In the genomic region with DNA sequence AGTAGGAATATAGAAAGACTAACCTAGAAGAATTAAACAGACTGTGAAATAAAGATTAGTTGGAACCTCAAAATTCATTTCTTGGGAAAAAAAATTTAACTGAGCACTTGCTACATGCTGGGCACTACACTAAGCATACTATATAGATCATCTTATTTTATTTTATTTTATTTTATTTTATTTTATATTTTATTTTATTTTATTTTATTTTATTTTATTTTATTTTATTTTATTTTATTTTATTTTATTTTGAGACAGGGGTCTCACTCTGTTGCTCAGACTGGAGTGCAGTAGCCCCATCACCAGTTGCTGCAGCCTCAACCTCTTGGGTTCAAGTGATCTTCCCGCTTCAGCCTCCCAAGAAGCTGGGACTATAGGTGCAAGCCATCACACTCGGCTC, we compare ENCODE assay signal across 33 cellular contexts.
A peak's percentile ranks its signal among the peaks of the same experiment; 100 is the strongest.
DNase-seq lines count a peak whose midpoint lies in the region; ATAC-seq and TF ChIP-seq lines count a peak whose summit lies in the region.
"Had no signal": no experiment of that assay in that cellular context is flagged by ENCODE, and none has a peak within 500 bp of the region (broad histone marks: within the 10 kb centered on the region; RNA-seq: fewer than 3 reads in every experiment).

No MANE protein-coding gene starts in this region.

- no peak overlapping the region for H3K4me2 ChIP-seq in Karpas-422 (ENCODE audit: low read depth, low read length, poor library complexity, severe bottlenecking)
- H3K4me2 ChIP-seq in trophoblast cell (ENCODE audit: low read length) = no peak overlapping the region
- H3K4me2 ChIP-seq: A549; BLaER1; BLaER1 treated with 17β-estradiol and CSF1 and Interleukin-3, amounts not matched to agents 10 nM and 100 nM had no signal

- DNase-seq in Karpas-422 (no peak), WTC11 (ENCODE audit: low spot score) (no peak), trophoblast cell (no peak), NCI-H2171 (lab: John Stamatoyannopoulos, UW) (no peak), heart right ventricle (no peak)
- DNase-seq in activated T-cell treated with anti-CD3 and anti-CD28 coated beads, Interleukin-2, amount 50 U/mL, for 24 hours = no peak
- DNase-seq: 8988T; ACHN; AML-193; BE2C; C1 segment of cervical spinal cord; Caco-2; Calu3; CD4-positive, alpha-beta memory T cell; CD4-positive, alpha-beta T cell; CD4-positive, CD25-positive, alpha-beta regulatory T cell; CD8-positive, alpha-beta memory T cell; CD8-positive, alpha-beta T cell; COR-L47; DMS 273 treated with DMSO at 0.1 percent for 48 hours; DMS153; DMS53; DMS79; DMS79 treated with DMSO at 0.1 percent for 48 hours; DND-41; EL had no signal

- H3K79me1 ChIP-seq in trophoblast cell (ENCODE audit: low read length) = peaks cover 5% of the 10 kb centered on the region

- no peaks in the 10 kb centered on the region for H3K36me3 Mint-ChIP-seq in WTC11
- H3K36me3 Mint-ChIP-seq in activated T-cell treated with anti-CD3 and anti-CD28 coated beads, Interleukin-2, amount 50 U/mL, for 24 hours (ENCODE audit: low read depth) = no peaks in the 10 kb centered on the region
- H3K36me3 Mint-ChIP-seq: CD14-positive monocyte; CD4-positive, alpha-beta memory T cell; CD4-positive, CD25-positive, alpha-beta regulatory T cell; CD8-positive, alpha-beta memory T cell; CD8-positive, alpha-beta T cell had no signal

- H2BK5ac ChIP-seq in trophoblast cell (ENCODE audit: low read depth, low read length, poor library complexity) = no peak overlapping the region

- H3K9ac ChIP-seq in Karpas-422 (ENCODE audit: low read length) (no peak overlapping the region), trophoblast cell (ENCODE audit: low read length) (no peak overlapping the region)
- H3K9ac ChIP-seq: BLaER1; BLaER1 treated with 17β-estradiol and CSF1 and Interleukin-3, amounts not matched to agents 10 nM and 100 nM had no signal

- no peak overlapping the region for H3K14ac ChIP-seq in trophoblast cell (ENCODE audit: low read length)

- H3K4me1 Mint-ChIP-seq in WTC11 = peaks cover 23% of the 10 kb centered on the region
- no peaks in the 10 kb centered on the region for H3K4me1 Mint-ChIP-seq in activated T-cell treated with anti-CD3 and anti-CD28 coated beads, Interleukin-2, amount 50 U/mL, for 24 hours (ENCODE audit: low read depth)
- H3K4me1 Mint-ChIP-seq: B cell; CD14-positive monocyte; CD4-positive, alpha-beta memory T cell; CD4-positive, CD25-positive, alpha-beta regulatory T cell; CD8-positive, alpha-beta memory T cell had no signal

- no peak overlapping the region for H4K12ac ChIP-seq in trophoblast cell (ENCODE audit: low read depth, low read length)

- H3K23ac ChIP-seq in trophoblast cell (ENCODE audit: low read length) = no peak overlapping the region

- POLR2A ChIA-PET in WTC11 (lab: Charles Lee) = no interaction called here

- H3K27ac Mint-ChIP-seq in WTC11 = no peak overlapping the region
- H3K27ac Mint-ChIP-seq in activated T-cell treated with anti-CD3 and anti-CD28 coated beads, Interleukin-2, amount 50 U/mL, for 24 hours = no peak overlapping the region
- H3K27ac Mint-ChIP-seq: B cell; CD14-positive monocyte; CD4-positive, alpha-beta memory T cell; CD4-positive, alpha-beta T cell; CD4-positive, CD25-positive, alpha-beta regulatory T cell; CD8-positive, alpha-beta memory T cell; CD8-positive, alpha-beta T cell had no signal

- H3K27me3 Mint-ChIP-seq in WTC11 (ENCODE audit: low read depth) = no peaks in the 10 kb centered on the region
- no peaks in the 10 kb centered on the region for H3K27me3 Mint-ChIP-seq in activated T-cell treated with anti-CD3 and anti-CD28 coated beads, Interleukin-2, amount 50 U/mL, for 24 hours
- H3K27me3 Mint-ChIP-seq: B cell; CD4-positive, alpha-beta memory T cell; CD4-positive, alpha-beta T cell; CD4-positive, CD25-positive, alpha-beta regulatory T cell had no signal

- H3K4ac ChIP-seq in trophoblast cell (ENCODE audit: low read depth, low read length) = no peak overlapping the region

- H2AFZ ChIP-seq in Karpas-422 (ENCODE audit: low read length) (no peak overlapping the region), trophoblast cell (ENCODE audit: insufficient read depth, low read length, poor library complexity) (no peak overlapping the region)

- peaks cover 23% of the 10 kb centered on the region for H3K79me2 ChIP-seq in Karpas-422 (ENCODE audit: low read length)
- H3K79me2 ChIP-seq in trophoblast cell (ENCODE audit: control insufficient read depth, insufficient read depth, low read length, poor library complexity) = peaks cover 3% of the 10 kb centered on the region

- no peak overlapping the region for H4K8ac ChIP-seq in trophoblast cell (ENCODE audit: low read depth, low read length)

- H3K36me3 ChIP-seq in Karpas-422 (ENCODE audit: insufficient read depth, low read length) (no peaks in the 10 kb centered on the region), trophoblast cell (ENCODE audit: control insufficient read depth in 1 of 2, insufficient read depth in 2 of 2, low read length in 2 of 2) (no peaks in the 10 kb centered on the region), heart right ventricle (no peaks in the 10 kb centered on the region)
- H3K36me3 ChIP-seq: BE2C; BLaER1; BLaER1 treated with 17β-estradiol and CSF1 and Interleukin-3, amounts not matched to agents 10 nM and 100 nM had no signal

- H4K91ac ChIP-seq in trophoblast cell (ENCODE audit: low read depth, low read length) = no peak overlapping the region

- no CpG with 5 or more reads among the region's 2 CpGs for WGBS in trophoblast cell (ENCODE audit: extremely low coverage, insufficient coverage, insufficient read length)
- 97 to 98% methylated on average over 2 of the region's 2 CpGs for WGBS in heart right ventricle, 2 donors

- no peak overlapping the region for H2BK12ac ChIP-seq in trophoblast cell (ENCODE audit: low read length)

- H3K4me3 ChIP-seq in Karpas-422 (ENCODE audit: low read length) (no peak overlapping the region), trophoblast cell (ENCODE audit: low read depth, low read length) (no peak overlapping the region), heart right ventricle (no peak overlapping the region)
- H3K4me3 ChIP-seq: A549; BLaER1; BLaER1 treated with 17β-estradiol and CSF1 and Interleukin-3, amounts not matched to agents 10 nM and 100 nM had no signal

- H3K27me3 ChIP-seq in Karpas-422 (ENCODE audit: low read length) (no peaks in the 10 kb centered on the region), trophoblast cell (ENCODE audit: insufficient read depth, low read length) (no peaks in the 10 kb centered on the region), heart right ventricle (no peaks in the 10 kb centered on the region)
- H3K27me3 ChIP-seq: BE2C; BLaER1; BLaER1 treated with 17β-estradiol and CSF1 and Interleukin-3, amounts not matched to agents 10 nM and 100 nM had no signal

- H3K9me3 ChIP-seq in Karpas-422 (ENCODE audit: low read length) = no peaks in the 10 kb centered on the region
- no peaks in the 10 kb centered on the region for H3K9me3 ChIP-seq in trophoblast cell (ENCODE audit: insufficient read depth, low read depth, low read length)
- H3K9me3 ChIP-seq in heart right ventricle = no peaks in the 10 kb centered on the region
- H3K9me3 ChIP-seq: A549; BE2C; BLaER1; BLaER1 treated with 17β-estradiol and CSF1 and Interleukin-3, amounts not matched to agents 10 nM and 100 nM; Caco-2 had no signal

- peak overlapping the region; percentile 37 for H2AK5ac ChIP-seq in trophoblast cell (ENCODE audit: low read length)

- H3K4me1 ChIP-seq in Karpas-422 (ENCODE audit: low read length) = peaks cover 83% of the 10 kb centered on the region
- H3K4me1 ChIP-seq in trophoblast cell (ENCODE audit: control insufficient read depth in 1 of 2, insufficient read depth in 2 of 2, low read length in 2 of 2) = peaks cover 4% of the 10 kb centered on the region in 2 experiments
- H3K4me1 ChIP-seq in heart right ventricle = peaks cover 0 to 16% (median 2%) of the 10 kb centered on the region in 9 donors
- H3K4me1 ChIP-seq: BE2C; BLaER1; BLaER1 treated with 17β-estradiol and CSF1 and Interleukin-3, amounts not matched to agents 10 nM and 100 nM had no signal

- intact Hi-C loops in heart right ventricle (cut with DNase I) = no loop called here

- H2BK120ac ChIP-seq in trophoblast cell (ENCODE audit: insufficient read depth, low read length, poor library complexity) = peak overlapping the region; percentile 33

- CTCF ChIA-PET in WTC11 (lab: Charles Lee) = no interaction called here

- H3K18ac ChIP-seq in trophoblast cell (ENCODE audit: low read length) = no peak overlapping the region

- no peak overlapping the region for H3K4me3 Mint-ChIP-seq in WTC11
- no peak overlapping the region for H3K4me3 Mint-ChIP-seq in activated T-cell treated with anti-CD3 and anti-CD28 coated beads, Interleukin-2, amount 50 U/mL, for 24 hours
- H3K4me3 Mint-ChIP-seq: B cell; CD4-positive, alpha-beta memory T cell; CD4-positive, alpha-beta T cell; CD4-positive, CD25-positive, alpha-beta regulatory T cell; CD8-positive, alpha-beta memory T cell; CD8-positive, alpha-beta T cell had no signal

- no peak for ATAC-seq in WTC11
- no peak for ATAC-seq in heart right ventricle
- ATAC-seq: A549; CD8-positive, alpha-beta T cell had no signal

- no peaks in the 10 kb centered on the region for H3K9me3 Mint-ChIP-seq in WTC11
- peaks cover 8% of the 10 kb centered on the region for H3K9me3 Mint-ChIP-seq in activated T-cell treated with anti-CD3 and anti-CD28 coated beads, Interleukin-2, amount 50 U/mL, for 24 hours

- H3K27ac ChIP-seq in Karpas-422 (ENCODE audit: low read length) (peak overlapping the region; percentile 85; the same call in 1 of the 2 replicates), trophoblast cell (ENCODE audit: low read depth, low read length) (no peak overlapping the region), heart right ventricle (no peak overlapping the region)
- H3K27ac ChIP-seq: 22Rv1; A549; BLaER1; BLaER1 treated with 17β-estradiol and CSF1 and Interleukin-3, amounts not matched to agents 10 nM and 100 nM; C4-2B had no signal

- TF ChIP-seq CTCF in WTC11 (IDR thresholded peaks at IDR 0.05) = no peak
- no peak for TF ChIP-seq CTCF in heart right ventricle (IDR thresholded peaks at IDR 0.05)

- no peaks in the 10 kb centered on the region for H4K20me1 ChIP-seq in Karpas-422 (ENCODE audit: insufficient read depth, low read depth, low read length)
- H4K20me1 ChIP-seq: BLaER1; BLaER1 treated with 17β-estradiol and CSF1 and Interleukin-3, amounts not matched to agents 10 nM and 100 nM had no signal

- no peaks in the 10 kb centered on the region for H3K9me2 ChIP-seq in Karpas-422 (replicated peaks; ENCODE audit: insufficient read depth, low read length)

TF ChIP-seq in WTC11, 78 proteins besides CTCF, POLR2A, EP300 and RAD21:
- no peak for TF ChIP-seq SMAD3 (CRISPR knock-in tag; IDR thresholded peaks at IDR 0.05; ENCODE audit: borderline replicate concordance)
- TF ChIP-seq HMGA2 (CRISPR knock-in tag; IDR thresholded peaks at IDR 0.05) = peak; percentile 100
TF ChIP-seq in WTC11: peak in this region for 1.
